In the genomic region with DNA sequence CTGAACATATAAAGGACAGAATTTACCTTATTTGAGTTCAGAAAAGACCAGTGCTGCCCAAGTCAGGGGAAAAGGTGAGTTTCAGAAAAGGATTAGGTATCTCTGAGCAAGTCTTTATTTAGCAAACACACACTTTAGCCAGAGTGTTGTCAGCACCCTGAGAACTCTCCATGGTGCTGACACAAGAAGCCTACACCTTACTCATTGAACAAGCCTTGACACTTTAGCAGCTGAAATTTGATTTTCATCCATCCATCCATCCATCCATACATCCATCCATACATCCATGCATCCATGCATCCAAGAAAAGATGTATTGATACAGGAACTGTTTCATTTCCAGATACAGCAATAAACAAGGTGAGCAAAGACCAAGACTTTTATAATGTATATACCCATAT, we compare ENCODE assay signal across 9 cellular contexts.
DNase-seq lines count a peak whose midpoint lies in the region; ATAC-seq and TF ChIP-seq lines count a peak whose summit lies in the region.
"Had no signal": no experiment of that assay in that cellular context is flagged by ENCODE, and none has a peak within 500 bp of the region (broad histone marks: within the 10 kb centered on the region; RNA-seq: fewer than 3 reads in every experiment).

No MANE protein-coding gene starts in this region.

- H3K4me3 ChIP-seq in GM23248 (no peak overlapping the region), NT2/D1 (ENCODE audit: insufficient read length, low read depth) (no peak overlapping the region), epithelial cell of esophagus (ENCODE audit: low read length) (no peak overlapping the region)

- H3K9ac ChIP-seq in GM23248: no peak overlapping the region
- no peak overlapping the region for H3K9ac ChIP-seq in NT2/D1 (ENCODE audit: insufficient read length, low read depth)

- no peak for ATAC-seq in GM19395 (IDR thresholded peaks at IDR 0.05; ENCODE audit: unreplicated experiment)

- in situ Hi-C loops in GM23248 (cut with MboI): no loop called here

- H3K79me2 ChIP-seq in GM23248 (ENCODE audit: insufficient read depth): no peaks in the 10 kb centered on the region

- DNase-seq in GM23248: peak; percentile 23
- peak; percentile 23 for DNase-seq in NT2/D1 (ENCODE audit: low read depth, low spot score)
- DNase-seq in epithelial cell of esophagus (ENCODE audit: low read depth): peak; percentile 71
- DNase-seq in non-pigmented ciliary epithelial cell (ENCODE audit: low read depth): peak; percentile 2
- no peak for DNase-seq in activated naive CD4-positive, alpha-beta T cell (lab: John Stamatoyannopoulos, UW)
- no peak for DNase-seq in NCI-H226
- DNase-seq: NCI-H1930, T-helper 9 cell had no signal

- H3F3A ChIP-seq in GM23248 (ENCODE audit: insufficient read depth): no peaks in the 10 kb centered on the region

- H3K9me3 ChIP-seq in GM23248 (ENCODE audit: low read depth) (no peaks in the 10 kb centered on the region), NT2/D1 (ENCODE audit: insufficient read depth, low read length) (no peaks in the 10 kb centered on the region)

- no peaks in the 10 kb centered on the region for H3K9me2 ChIP-seq in GM23248 (ENCODE audit: insufficient read depth)

- TF ChIP-seq CTCF in epithelial cell of esophagus (IDR thresholded peaks at IDR 0.05; ENCODE audit: insufficient read depth, low read depth, low read length, missing control alignments): no peak

- H3K27me3 ChIP-seq in GM23248 (replicated peaks; ENCODE audit: insufficient read depth): no peaks in the 10 kb centered on the region
- H3K27me3 ChIP-seq in NT2/D1 (ENCODE audit: insufficient read depth, insufficient read length): no peaks in the 10 kb centered on the region

- H2AFZ ChIP-seq in GM23248: no peak overlapping the region

- H3K27ac ChIP-seq in GM23248: no peak overlapping the region

- H4K20me1 ChIP-seq in GM23248 (ENCODE audit: insufficient read depth): no peaks in the 10 kb centered on the region

- H3K36me3 ChIP-seq in GM23248 (ENCODE audit: low read depth): no peaks in the 10 kb centered on the region
- no peaks in the 10 kb centered on the region for H3K36me3 ChIP-seq in NT2/D1 (ENCODE audit: insufficient read depth, insufficient read length, low read length)

- H3K4me2 ChIP-seq in GM23248 (ENCODE audit: unreplicated experiment): no peak overlapping the region

- H3K4me1 ChIP-seq in GM23248 (ENCODE audit: insufficient read depth) (no peaks in the 10 kb centered on the region), NT2/D1 (ENCODE audit: insufficient read depth, insufficient read length) (no peaks in the 10 kb centered on the region)

Comparison
In these comparisons a context has a peak if more than half of its experiments do, and no peak if none do; other contexts are left out.
1. DNase-seq: peak in GM23248 (single experiment), NT2/D1 (single experiment), epithelial cell of esophagus (single experiment) and non-pigmented ciliary epithelial cell (single experiment); none in activated naive CD4-positive, alpha-beta T cell (0 of 4) and NCI-H226 (single experiment).